8 cellular contexts compared by ENCODE assay signal in genomic region chr19:58557253-58558065, GRCh38. TPM values are rescaled to one million over a fixed set of nuclear protein-coding genes. Genes with fewer than 3 reads are reported as not detected.
DNase-seq lines count a peak whose midpoint lies in the region; ATAC-seq and TF ChIP-seq lines count a peak whose summit lies in the region.

No MANE protein-coding gene starts in this region.

- peak overlapping the region; percentile 99 for H3K9ac ChIP-seq in Loucy (ENCODE audit: low read depth, low read length, poor library complexity, severe bottlenecking)

- H3K27me3 Mint-ChIP-seq in dendritic cell treated with granulocyte-macrophage colony-stimulating factor and Interleukin-4, amounts not matched to agents 40 ng/mL and 50 ng/mL, for 4 days: peaks cover 23% of the 10 kb centered on the region
- peaks cover 0 to 2% (median 0%) of the 10 kb centered on the region in 5 donors for H3K27me3 Mint-ChIP-seq in naive thymus-derived CD8-positive, alpha-beta T cell

- H3K4me3 ChIP-seq in AG10803 (ENCODE audit: low read length) (peak overlapping the region; percentile 92), Loucy (ENCODE audit: low read length, poor library complexity, severe bottlenecking) (peak overlapping the region; percentile 90)

- peaks cover 42% of the 10 kb centered on the region for H3K4me1 ChIP-seq in Loucy (ENCODE audit: insufficient read depth, low read length, poor library complexity, severe bottlenecking)

- peaks cover 66% of the 10 kb centered on the region for H3K79me2 ChIP-seq in Loucy (ENCODE audit: insufficient read depth, low read length)

- intact Hi-C loops in dendritic cell treated with granulocyte-macrophage colony-stimulating factor and Interleukin-4, amounts not matched to agents 40 ng/mL and 50 ng/mL, for 4 days (cut with micrococcal nuclease): loop anchor here (1.0 to 2.0 kb wide), 2 partner anchors 13 to 37 kb away; partner anchors contain the start of gene TRIM28

- H3K36me3 ChIP-seq in Loucy (ENCODE audit: insufficient read depth, low read length): peaks cover 15% of the 10 kb centered on the region; the same call in 1 of the 2 replicates

- H3K36me3 Mint-ChIP-seq in dendritic cell treated with granulocyte-macrophage colony-stimulating factor and Interleukin-4, amounts not matched to agents 40 ng/mL and 50 ng/mL, for 4 days (ENCODE audit: low read depth): peaks cover 70% of the 10 kb centered on the region
- H3K36me3 Mint-ChIP-seq in naive thymus-derived CD8-positive, alpha-beta T cell: peaks cover 4 to 31% (median 15%) of the 10 kb centered on the region in 3 donors

- H4K20me1 ChIP-seq in Loucy (ENCODE audit: insufficient read depth, low read length, poor library complexity, severe bottlenecking): peaks cover 46% of the 10 kb centered on the region

- peak overlapping the region; percentile 99 for H3K27ac Mint-ChIP-seq in dendritic cell treated with granulocyte-macrophage colony-stimulating factor and Interleukin-4, amounts not matched to agents 40 ng/mL and 50 ng/mL, for 4 days
- H3K27ac Mint-ChIP-seq in naive thymus-derived CD8-positive, alpha-beta T cell: peak overlapping the region; percentile 80 to 99 (median 96)

- peak overlapping the region; percentile 94 for H3K4me3 Mint-ChIP-seq in dendritic cell treated with granulocyte-macrophage colony-stimulating factor and Interleukin-4, amounts not matched to agents 40 ng/mL and 50 ng/mL, for 4 days
- H3K4me3 Mint-ChIP-seq in naive thymus-derived CD8-positive, alpha-beta T cell: peak overlapping the region; percentile 88 to 99 (median 93)

- H3K9me3 Mint-ChIP-seq in dendritic cell treated with granulocyte-macrophage colony-stimulating factor and Interleukin-4, amounts not matched to agents 40 ng/mL and 50 ng/mL, for 4 days: no peaks in the 10 kb centered on the region
- no peaks in the 10 kb centered on the region for H3K9me3 Mint-ChIP-seq in naive thymus-derived CD8-positive, alpha-beta T cell

- H3K4me2 ChIP-seq in Loucy (ENCODE audit: low read depth, low read length, poor library complexity, severe bottlenecking): peak overlapping the region; percentile 86

- no peaks in the 10 kb centered on the region for H3K27me3 ChIP-seq in Loucy (ENCODE audit: insufficient read depth, low read length, poor library complexity, severe bottlenecking)

- no peak for ATAC-seq in naive thymus-derived CD8-positive, alpha-beta T cell
- ATAC-seq in GM19397 (IDR thresholded peaks at IDR 0.05; ENCODE audit: unreplicated experiment): no peak
- no peak for ATAC-seq in HG03469 (IDR thresholded peaks at IDR 0.05; ENCODE audit: unreplicated experiment)

- H3F3A ChIP-seq in Loucy (ENCODE audit: low read depth): peaks cover 20% of the 10 kb centered on the region; the same call in 1 of the 2 replicates

- POLR2A ChIA-PET in naive thymus-derived CD8-positive, alpha-beta T cell (lab: Charles Lee): interaction anchor here (0.9 to 9.1 kb wide), 8 partner anchors 9 to 210 kb away, joined by 3 to 91 read pairs (median 6); partner anchors contain the start of genes TRIM28 and ZBTB45

- no peak for TF ChIP-seq CTCF in AG10803 (conservative IDR thresholded peaks at IDR 0.05; ENCODE audit: low read length)
- no peak for TF ChIP-seq CTCF in Loucy (conservative IDR thresholded peaks at IDR 0.05; ENCODE audit: low read length)

- no peaks in the 10 kb centered on the region for H3K9me2 ChIP-seq in Loucy (replicated peaks; ENCODE audit: low read depth, low read length)

- no peaks in the 10 kb centered on the region for H3K9me3 ChIP-seq in Loucy (ENCODE audit: insufficient read depth, low read depth, low read length)

- peaks cover 84% of the 10 kb centered on the region for H3K4me1 Mint-ChIP-seq in dendritic cell treated with granulocyte-macrophage colony-stimulating factor and Interleukin-4, amounts not matched to agents 40 ng/mL and 50 ng/mL, for 4 days (ENCODE audit: low read depth)
- peaks cover 34 to 80% (median 79%) of the 10 kb centered on the region in 4 donors for H3K4me1 Mint-ChIP-seq in naive thymus-derived CD8-positive, alpha-beta T cell

- H2AFZ ChIP-seq in Loucy (ENCODE audit: low read length): no peak overlapping the region

- DNase-seq in AG10803 (ENCODE audit: low read depth): no peak
- no peak for DNase-seq in naive thymus-derived CD8-positive, alpha-beta T cell
- no peak for DNase-seq in NCI-H128 (lab: John Stamatoyannopoulos, UW; ENCODE audit: unreplicated experiment)
- DNase-seq in DMS79 (lab: John Stamatoyannopoulos, UW): no peak

RNA-seq across cellular contexts. Expression of gene UBE2M, which starts 1.0 kb away (rescaled TPM):
- 10 to 100 TPM; 48.5 to 51.2 TPM for total RNA-seq in naive thymus-derived CD8-positive, alpha-beta T cell
- polyA plus RNA-seq in naive thymus-derived CD8-positive, alpha-beta T cell: 10 to 100 TPM; 10.4 to 20.5 (median 18.0) TPM

RNA-seq across cellular contexts. Expression of gene CHMP2A, which starts 2.6 kb away (rescaled TPM):
- total RNA-seq in naive thymus-derived CD8-positive, alpha-beta T cell: 10 to 100 TPM; 59.2 to 60.0 TPM
- polyA plus RNA-seq in naive thymus-derived CD8-positive, alpha-beta T cell: 100 to 1,000 TPM; 135 to 154 (median 144) TPM

RNA-seq across cellular contexts. Expression of gene TRIM28, which starts 13.6 kb away (rescaled TPM):
- 100 to 1,000 TPM; 429 to 434 TPM for total RNA-seq in naive thymus-derived CD8-positive, alpha-beta T cell
- polyA plus RNA-seq in naive thymus-derived CD8-positive, alpha-beta T cell: 100 to 1,000 TPM in 1 of 3 donors, 10 to 100 TPM in 2; 55.7 to 114 (median 62.7) TPM

RNA-seq across cellular contexts. Expression of gene MZF1, which starts 15.7 kb away (rescaled TPM):
- total RNA-seq in naive thymus-derived CD8-positive, alpha-beta T cell: 10 to 100 TPM; 49.1 to 53.2 TPM
- polyA plus RNA-seq in naive thymus-derived CD8-positive, alpha-beta T cell: 10 to 100 TPM in 2 of 3 donors, 1 to 10 TPM in 1; 9.1 to 12.7 (median 11.7) TPM

RNA-seq across cellular contexts. Expression of gene ZBTB45, which starts 37.8 kb away (rescaled TPM):
- 10 to 100 TPM; 21.3 to 23.0 TPM for total RNA-seq in naive thymus-derived CD8-positive, alpha-beta T cell
- 1 to 10 TPM; 2.8 to 5.3 (median 3.5) TPM for polyA plus RNA-seq in naive thymus-derived CD8-positive, alpha-beta T cell
